Comparison of ENCODE assay signal across 25 cellular contexts in the genomic region with DNA sequence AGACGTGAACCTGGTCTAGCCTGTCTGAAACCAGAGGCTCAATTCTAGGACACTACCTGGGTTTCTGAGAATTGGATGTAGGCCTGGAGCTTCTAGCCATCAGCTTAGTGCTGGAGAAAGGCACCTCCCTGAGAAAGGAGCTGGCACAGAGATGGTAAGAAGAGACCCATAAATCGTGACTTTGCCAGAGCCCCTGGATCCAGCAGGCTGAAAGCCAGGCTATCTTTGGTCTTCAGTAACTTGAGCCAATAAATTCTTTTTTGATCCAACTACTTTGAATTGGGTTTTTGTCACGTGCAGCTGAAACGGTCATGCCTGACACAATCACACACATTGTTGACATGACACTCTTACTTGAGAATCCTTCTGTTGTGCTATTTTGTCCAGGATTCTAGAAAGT.
"Had no signal": no experiment of that assay in that cellular context is flagged by ENCODE, and none has a peak within 500 bp of the region (broad histone marks: within the 10 kb centered on the region; RNA-seq: fewer than 3 reads in every experiment).

No MANE protein-coding gene starts in this region.

- H3K9ac ChIP-seq: SK-N-SH had no signal

- H3K9me3 ChIP-seq: adrenal gland, Peyer's patch, SJCRH30, SK-N-SH had no signal

- H3K4me1 ChIP-seq: adrenal gland, Peyer's patch had no signal

- H3K27ac ChIP-seq: adrenal gland, Peyer's patch, RWPE1, SJCRH30 had no signal

- H3K36me3 ChIP-seq: adrenal gland, Peyer's patch, SJCRH30 had no signal

- ATAC-seq: activated CD8-positive, alpha-beta T cell treated with anti-CD3 and anti-CD28 coated beads, Interleukin-2, amount 10 ng/mL, durations not matched to agents 7 days and 5 days; T-helper 17 cell; WTC11 had no signal

- H3K27me3 ChIP-seq: adrenal gland, Peyer's patch, SJCRH30 had no signal

- H3K4me3 ChIP-seq: adrenal gland, Peyer's patch, SJCRH30 had no signal

- DNase-seq: activated CD4-positive, alpha-beta T cell treated with anti-CD3 and anti-CD28 coated beads for 48 hours; activated CD4-positive, alpha-beta T cell treated with anti-CD3 and anti-CD28 coated beads, Interleukin-2, amount 50 U/mL, for 4 hours; activated CD4-positive, CD25-positive, alpha-beta regulatory T cell treated with anti-CD3 and anti-CD28 coated beads, Interleukin-2, amount 50 U/mL, for 72 hours; activated CD8-positive, alpha-beta memory T cell treated with anti-CD3 and anti-CD28 coated beads, Interleukin-2, amount 50 U/mL, for 48 hours; activated CD8-positive, alpha-beta T cell treated with anti-CD3 and anti-CD28 coated beads, Interleukin-2, amount 10 ng/mL, durations not matched to agents 7 days and 5 days; activated naive CD4-positive, alpha-beta T cell treated with anti-CD3 and anti-CD28 coated beads, Interleukin-2, amount 50 U/mL, for 16 hours; activated naive CD8-positive, alpha-beta T cell treated with anti-CD3 and anti-CD28 coated beads, Interleukin-2, amount 10 ng/mL, durations not matched to agents 7 days and 5 days; activated T-cell treated with anti-CD3 and anti-CD28 coated beads, Interleukin-2, amount 50 U/mL, for 1 hour; adrenal gland; KG1; NCI-H1105; NCI-H1436; NCI-H1694 treated with DMSO at 0.1 percent for 48 hours; NCI-H2029 treated with DMSO at 0.1 percent for 48 hours; NCI-H526; NCI-H82; Peyer's patch; Right ventricle myocardium superior; SJCRH30; SK-N-SH; SW 1271; T-helper 17 cell; T-helper 9 cell had no signal

- H3K4me2 ChIP-seq: SK-N-SH had no signal
